ENCODE assay signal across 13 cellular contexts in the genomic region with DNA sequence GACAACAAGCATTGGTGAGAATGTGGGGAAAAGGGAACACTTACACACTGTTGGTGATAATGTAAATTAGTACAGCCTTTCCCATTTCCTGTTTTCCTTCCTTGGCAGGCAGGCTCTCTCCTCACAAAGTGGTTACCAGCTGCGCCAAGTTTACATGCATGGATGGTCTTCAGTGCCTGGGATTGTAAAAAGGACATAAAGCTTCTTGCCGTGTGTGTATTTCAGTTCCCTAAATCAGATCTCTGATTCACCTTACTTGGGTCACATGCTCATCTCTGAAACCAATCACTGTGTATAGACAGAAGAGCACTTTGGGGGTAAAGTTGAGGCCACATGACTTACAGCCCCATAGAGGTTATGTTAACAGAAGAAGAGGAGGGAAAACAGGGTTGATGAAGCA.
DNase-seq lines count a peak whose midpoint lies in the region; ATAC-seq and TF ChIP-seq lines count a peak whose summit lies in the region.
"Had no signal": no experiment of that assay in that cellular context is flagged by ENCODE, and none has a peak within 500 bp of the region (broad histone marks: within the 10 kb centered on the region; RNA-seq: fewer than 3 reads in every experiment).

No MANE protein-coding gene starts in this region.

- peaks cover 7% of the 10 kb centered on the region for H3K27me3 Mint-ChIP-seq in endodermal cell (ENCODE audit: insufficient read depth)

- H3K27me3 ChIP-seq in endodermal cell (ENCODE audit: control insufficient read depth, insufficient read depth, low read length, poor library complexity, severe bottlenecking) = no peaks in the 10 kb centered on the region
- H3K27me3 ChIP-seq in effector memory CD4-positive, alpha-beta T cell (replicated peaks; ENCODE audit: control insufficient read depth, insufficient read depth, low read length, poor library complexity, severe bottlenecking) = peaks cover 2% of the 10 kb centered on the region

- TF ChIP-seq CTCF in endodermal cell (conservative IDR thresholded peaks at IDR 0.05) = no peak

- no peak overlapping the region for H3K27ac ChIP-seq in endodermal cell (ENCODE audit: low read depth, low read length)
- no peak overlapping the region for H3K27ac ChIP-seq in effector memory CD4-positive, alpha-beta T cell (ENCODE audit: insufficient read depth, low read length, poor library complexity, severe bottlenecking)

- peaks cover 12% of the 10 kb centered on the region for H3K9me3 Mint-ChIP-seq in endodermal cell

- CTCF ChIA-PET in HEK293T (lab: Yijun Ruan, JAX) = no interaction called here

- no peaks in the 10 kb centered on the region for H3K36me3 ChIP-seq in endodermal cell (ENCODE audit: control insufficient read depth, insufficient read depth, low read length)
- no peaks in the 10 kb centered on the region for H3K36me3 ChIP-seq in effector memory CD4-positive, alpha-beta T cell (ENCODE audit: control insufficient read depth, insufficient read depth, low read length)

- WGBS in endodermal cell (ENCODE audit: insufficient coverage in 1 of 2, insufficient read length in 1 of 2), 2 experiments = 85% methylated on average over 2 of the region's 2 CpGs; no CpG with 5 or more reads in 1 of the 2 experiments

- H3K9ac ChIP-seq in endodermal cell (ENCODE audit: extremely low read depth, low read length, poor library complexity, severe bottlenecking) = no peak overlapping the region

- no peaks in the 10 kb centered on the region for H3K4me1 ChIP-seq in endodermal cell (ENCODE audit: control insufficient read depth, insufficient read depth, low read length)
- no peaks in the 10 kb centered on the region for H3K4me1 ChIP-seq in effector memory CD4-positive, alpha-beta T cell (ENCODE audit: control insufficient read depth, insufficient read depth, low read length, poor library complexity, severe bottlenecking)

- peak overlapping the region; percentile 76 for H3K27ac Mint-ChIP-seq in endodermal cell

- no peaks in the 10 kb centered on the region for H3K36me3 Mint-ChIP-seq in endodermal cell (ENCODE audit: low read depth)

- H3K4me1 Mint-ChIP-seq in endodermal cell = peaks cover 16% of the 10 kb centered on the region

- ATAC-seq in GM18519 (IDR thresholded peaks at IDR 0.05; ENCODE audit: low FRiP score, unreplicated experiment) (peak; percentile 87), HG02642 (IDR thresholded peaks at IDR 0.05; ENCODE audit: poor library complexity, unreplicated experiment) (peak; percentile 64), HG02884 (IDR thresholded peaks at IDR 0.05; ENCODE audit: unreplicated experiment) (no peak)
- ATAC-seq: esophagus mucosa, Right ventricle myocardium inferior had no signal

- no peak overlapping the region for H3K4me3 ChIP-seq in endodermal cell (ENCODE audit: low read length)
- no peak overlapping the region for H3K4me3 ChIP-seq in effector memory CD4-positive, alpha-beta T cell (ENCODE audit: insufficient read depth, low read depth, low read length, poor library complexity, severe bottlenecking)
- H3K4me3 ChIP-seq: lung had no signal

- POLR2A ChIA-PET in HEK293T (lab: Yijun Ruan, JAX) = no interaction called here

- peaks cover 10% of the 10 kb centered on the region for H3K9me3 ChIP-seq in endodermal cell (ENCODE audit: control insufficient read depth, low read length)
- H3K9me3 ChIP-seq in effector memory CD4-positive, alpha-beta T cell (ENCODE audit: control insufficient read depth, low read length) = no peaks in the 10 kb centered on the region

- no peak overlapping the region for H3K4me3 Mint-ChIP-seq in endodermal cell

- DNase-seq in NCI-H146 (lab: John Stamatoyannopoulos, UW) (peak; percentile 46), endodermal cell (peak; percentile 52), HEK293T (ENCODE audit: extremely low spot score) (no peak)
- DNase-seq in effector memory CD4-positive, alpha-beta T cell = no peak
- DNase-seq in activated T-cell treated with anti-CD3 and anti-CD28 coated beads, Interleukin-2, amount 50 U/mL, for 48 hours = no peak
- DNase-seq: anterior cingulate cortex, IMR-90 had no signal

TF ChIP-seq in HEK293T, 16 proteins besides CTCF, POLR2A, EP300 and RAD21:
- no peak for TF ChIP-seq TARDBP (IDR thresholded peaks at IDR 0.05)
- no peak for TF ChIP-seq ZNF384 (IDR thresholded peaks at IDR 0.05)
- no peak for TF ChIP-seq ELF4 (IDR thresholded peaks at IDR 0.05)
- no peak for TF ChIP-seq SP1 (IDR thresholded peaks at IDR 0.05)
- no peak for TF ChIP-seq L3MBTL2 (conservative IDR thresholded peaks at IDR 0.05)
- no peak for TF ChIP-seq FOXA1 (IDR thresholded peaks at IDR 0.05)
- no peak for TF ChIP-seq FOXM1 (IDR thresholded peaks at IDR 0.05; ENCODE audit: borderline replicate concordance)
- no peak for TF ChIP-seq SUZ12 (IDR thresholded peaks at IDR 0.05)
- TF ChIP-seq HDGF (IDR thresholded peaks at IDR 0.05; ENCODE audit: borderline replicate concordance) = no peak
- TF ChIP-seq, protein P1, sequence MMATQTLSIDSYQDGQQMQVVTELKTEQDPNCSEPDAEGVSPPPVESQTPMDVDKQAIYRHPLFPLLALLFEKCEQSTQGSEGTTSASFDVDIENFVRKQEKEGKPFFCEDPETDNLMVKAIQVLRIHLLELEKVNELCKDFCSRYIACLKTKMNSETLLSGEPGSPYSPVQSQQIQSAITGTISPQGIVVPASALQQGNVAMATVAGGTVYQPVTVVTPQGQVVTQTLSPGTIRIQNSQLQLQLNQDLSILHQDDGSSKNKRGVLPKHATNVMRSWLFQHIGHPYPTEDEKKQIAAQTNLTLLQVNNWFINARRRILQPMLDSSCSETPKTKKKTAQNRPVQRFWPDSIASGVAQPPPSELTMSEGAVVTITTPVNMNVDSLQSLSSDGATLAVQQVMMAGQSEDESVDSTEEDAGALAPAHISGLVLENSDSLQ (IDR thresholded peaks at IDR 0.05) = no peak
- no peak for TF ChIP-seq NFRKB (IDR thresholded peaks at IDR 0.05)
- TF ChIP-seq LEF1 (IDR thresholded peaks at IDR 0.05; ENCODE audit: borderline replicate concordance) = no peak
- no peak for TF ChIP-seq CTBP1 (IDR thresholded peaks at IDR 0.05; ENCODE audit: borderline replicate concordance)
- no peak for TF ChIP-seq BHLHE40 (IDR thresholded peaks at IDR 0.05; ENCODE audit: borderline replicate concordance)
- no peak for TF ChIP-seq ARNT (IDR thresholded peaks at IDR 0.05)
- no peak for TF ChIP-seq FOXK2 (IDR thresholded peaks at IDR 0.05)

Comparison
In these comparisons a context has a peak if more than half of its experiments do, and no peak if none do; other contexts are left out.
1. DNase-seq: peak in NCI-H146 (single experiment) and endodermal cell (single experiment); none in HEK293T (single experiment), effector memory CD4-positive, alpha-beta T cell (0 of 3) and activated T-cell treated with anti-CD3 and anti-CD28 coated beads, Interleukin-2, amount 50 U/mL, for 48 hours (0 of 2).